In genomic region chr16:30395155-30395991, GRCh38 we compare ENCODE assay signal across 8 cellular contexts. TPM values are rescaled to one million over a fixed set of nuclear protein-coding genes. Genes with fewer than 3 reads are reported as not detected.
DNase-seq lines count a peak whose midpoint lies in the region; ATAC-seq and TF ChIP-seq lines count a peak whose summit lies in the region.

Gene ZNF48 (plus strand): TSS chr16:30395420. CDS start chr16:30395795, 375 bp downstream.

- TF ChIP-seq EP300 in upper lobe of left lung (IDR thresholded peaks at IDR 0.05): no peak

- H3K4me3 ChIP-seq in upper lobe of left lung: peak within 1 kb of the TSS; percentile 62 to 95 (median 89)

- H3K27ac Mint-ChIP-seq in nephron: peak within 1 kb of the TSS; percentile 98 to 99 (median 99)

- H3K9me3 Mint-ChIP-seq in nephron: no peaks in the 10 kb centered on the region

- peaks cover 32% of the 10 kb centered on the region for H3K4me1 Mint-ChIP-seq in nephron

- H3K27me3 Mint-ChIP-seq in nephron (ENCODE audit: low read depth): no peaks in the 10 kb centered on the region

- H3K27me3 ChIP-seq in upper lobe of left lung: no peaks in the 10 kb centered on the region

- H3K36me3 ChIP-seq in upper lobe of left lung: peaks cover 0 to 18% (median 10%) of the 10 kb centered on the region in 4 donors

- DNase-seq in DMS79 (lab: John Stamatoyannopoulos, UW): peak; percentile 92
- peak; percentile 88 for DNase-seq in RPMI8226
- peak; percentile 62 for DNase-seq in activated naive CD4-positive, alpha-beta T cell treated with Interleukin-2 at 50 U/mL for 16 hours
- DNase-seq in foreskin melanocyte: peak; percentile 50
- peak; percentile 88 to 96 for DNase-seq in upper lobe of left lung

- TF ChIP-seq POLR2A in upper lobe of left lung (IDR thresholded peaks at IDR 0.05): peak in 1 of 4 donors; percentile 60

- peak within 1 kb of the TSS; percentile 56 to 84 (median 78) for H3K27ac ChIP-seq in upper lobe of left lung

- H3K36me3 Mint-ChIP-seq in nephron (ENCODE audit: low read depth): peaks cover 16% of the 10 kb centered on the region

- H3K4me3 Mint-ChIP-seq in nephron: peak within 1 kb of the TSS; percentile 88 to 90 (median 89)

- ATAC-seq in GM21717 (IDR thresholded peaks at IDR 0.05; ENCODE audit: unreplicated experiment) (peak; percentile 47), upper lobe of left lung (ENCODE audit: low FRiP score in 2 of 2) (peak; percentile 96 to 98)

- peaks cover 15 to 44% (median 22%) of the 10 kb centered on the region in 4 donors for H3K4me1 ChIP-seq in upper lobe of left lung

- H3K9me3 ChIP-seq in upper lobe of left lung: no peaks in the 10 kb centered on the region

- TF ChIP-seq CTCF in LNCAP (IDR thresholded peaks at IDR 0.05) (peak; percentile 76), nephron (IDR thresholded peaks at IDR 0.05; ENCODE audit: unreplicated experiment in 3 of 3) (peak; percentile 21 to 27 (median 21)), upper lobe of left lung (IDR thresholded peaks at IDR 0.05) (peak; percentile 46 to 91 (median 83))

- 2 to 5% methylated on average over 4 to 32 of the region's 103 CpGs for WGBS in upper lobe of left lung, 2 donors

RNA-seq across cellular contexts. Expression of gene ZNF48, which starts in this region (rescaled TPM):
- 10 to 100 TPM in 3 of 6 donors, 1 to 10 TPM in 3; 6.8 to 29.2 (median 10.9) TPM for total RNA-seq in upper lobe of left lung

Comparison
In these comparisons a context has a peak if more than half of its experiments do, and no peak if none do; other contexts are left out.
1. Peak in every context shown above with its lines: DNase-seq, ATAC-seq, H3K4me3 ChIP-seq and H3K27ac ChIP-seq.
2. CTCF ChIP-seq: peak in every context shown above with its lines; median percentile 83 in upper lobe of left lung; 76 in LNCAP; 21 in nephron.